ENCODE assay signal across 1 cellular context in the genomic region with DNA sequence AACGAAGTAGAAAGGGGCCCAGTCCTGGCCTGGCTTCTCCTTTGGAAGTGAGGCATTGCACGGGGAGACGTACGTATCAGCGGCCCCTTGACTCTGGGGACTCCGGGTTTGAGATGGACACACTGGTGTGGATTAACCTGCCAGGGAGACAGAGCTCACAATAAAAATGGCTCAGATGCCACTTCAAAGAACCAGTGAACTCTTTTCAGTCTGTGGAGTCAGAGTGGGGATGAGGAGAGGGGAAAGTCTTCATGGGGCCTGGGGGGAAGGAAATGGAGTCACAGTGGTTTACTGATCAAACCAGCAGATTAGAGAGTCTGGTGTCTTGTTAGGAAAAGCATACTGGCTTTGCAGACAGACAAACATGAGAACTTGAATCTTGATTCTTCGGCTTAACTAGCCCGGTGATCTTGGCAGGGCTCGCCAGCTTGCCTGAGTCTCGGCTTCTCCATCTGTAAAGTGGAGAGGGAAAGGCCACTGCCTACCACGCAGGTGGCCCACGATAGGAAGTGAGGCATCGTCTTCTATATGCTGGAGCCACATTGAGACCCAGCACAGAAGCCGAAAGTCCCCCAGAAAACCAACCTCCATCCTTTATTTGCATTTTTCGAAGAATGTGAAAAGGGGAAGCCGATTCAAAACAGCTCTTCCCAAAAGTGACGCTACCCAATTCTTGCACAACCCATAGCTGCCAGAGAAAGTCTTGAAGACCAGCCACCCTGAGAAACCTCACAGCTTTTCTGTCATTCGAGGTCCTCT.
TF ChIP-seq lines count a peak whose summit lies in the region.

A gene with protein sequence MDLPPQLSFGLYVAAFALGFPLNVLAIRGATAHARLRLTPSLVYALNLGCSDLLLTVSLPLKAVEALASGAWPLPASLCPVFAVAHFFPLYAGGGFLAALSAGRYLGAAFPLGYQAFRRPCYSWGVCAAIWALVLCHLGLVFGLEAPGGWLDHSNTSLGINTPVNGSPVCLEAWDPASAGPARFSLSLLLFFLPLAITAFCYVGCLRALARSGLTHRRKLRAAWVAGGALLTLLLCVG (N-terminal part only) (plus strand): TSS at position 732 of the 759 bp plus-strand sequence. CDS start 3,650 bp downstream, outside the sequence.

TF ChIP-seq in GM12878, 131 proteins besides CTCF, POLR2A, EP300 and RAD21 (continued from another document):
- TF ChIP-seq, protein P1, sequence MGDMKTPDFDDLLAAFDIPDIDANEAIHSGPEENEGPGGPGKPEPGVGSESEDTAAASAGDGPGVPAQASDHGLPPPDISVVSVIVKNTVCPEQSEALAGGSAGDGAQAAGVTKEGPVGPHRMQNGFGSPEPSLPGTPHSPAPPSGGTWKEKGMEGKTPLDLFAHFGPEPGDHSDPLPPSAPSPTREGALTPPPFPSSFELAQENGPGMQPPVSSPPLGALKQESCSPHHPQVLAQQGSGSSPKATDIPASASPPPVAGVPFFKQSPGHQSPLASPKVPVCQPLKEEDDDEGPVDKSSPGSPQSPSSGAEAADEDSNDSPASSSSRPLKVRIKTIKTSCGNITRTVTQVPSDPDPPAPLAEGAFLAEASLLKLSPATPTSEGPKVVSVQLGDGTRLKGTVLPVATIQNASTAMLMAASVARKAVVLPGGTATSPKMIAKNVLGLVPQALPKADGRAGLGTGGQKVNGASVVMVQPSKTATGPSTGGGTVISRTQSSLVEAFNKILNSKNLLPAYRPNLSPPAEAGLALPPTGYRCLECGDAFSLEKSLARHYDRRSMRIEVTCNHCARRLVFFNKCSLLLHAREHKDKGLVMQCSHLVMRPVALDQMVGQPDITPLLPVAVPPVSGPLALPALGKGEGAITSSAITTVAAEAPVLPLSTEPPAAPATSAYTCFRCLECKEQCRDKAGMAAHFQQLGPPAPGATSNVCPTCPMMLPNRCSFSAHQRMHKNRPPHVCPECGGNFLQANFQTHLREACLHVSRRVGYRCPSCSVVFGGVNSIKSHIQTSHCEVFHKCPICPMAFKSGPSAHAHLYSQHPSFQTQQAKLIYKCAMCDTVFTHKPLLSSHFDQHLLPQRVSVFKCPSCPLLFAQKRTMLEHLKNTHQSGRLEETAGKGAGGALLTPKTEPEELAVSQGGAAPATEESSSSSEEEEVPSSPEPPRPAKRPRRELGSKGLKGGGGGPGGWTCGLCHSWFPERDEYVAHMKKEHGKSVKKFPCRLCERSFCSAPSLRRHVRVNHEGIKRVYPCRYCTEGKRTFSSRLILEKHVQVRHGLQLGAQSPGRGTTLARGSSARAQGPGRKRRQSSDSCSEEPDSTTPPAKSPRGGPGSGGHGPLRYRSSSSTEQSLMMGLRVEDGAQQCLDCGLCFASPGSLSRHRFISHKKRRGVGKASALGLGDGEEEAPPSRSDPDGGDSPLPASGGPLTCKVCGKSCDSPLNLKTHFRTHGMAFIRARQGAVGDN (IDR thresholded peaks at IDR 0.05) = peak; percentile 98
- peak; percentile 77 for TF ChIP-seq EED (IDR thresholded peaks at IDR 0.05; ENCODE audit: low read depth)
- TF ChIP-seq SUPT20H (IDR thresholded peaks at IDR 0.05; ENCODE audit: borderline replicate concordance, control insufficient read depth, low read depth, low read length) = no peak
- TF ChIP-seq, protein P2, sequence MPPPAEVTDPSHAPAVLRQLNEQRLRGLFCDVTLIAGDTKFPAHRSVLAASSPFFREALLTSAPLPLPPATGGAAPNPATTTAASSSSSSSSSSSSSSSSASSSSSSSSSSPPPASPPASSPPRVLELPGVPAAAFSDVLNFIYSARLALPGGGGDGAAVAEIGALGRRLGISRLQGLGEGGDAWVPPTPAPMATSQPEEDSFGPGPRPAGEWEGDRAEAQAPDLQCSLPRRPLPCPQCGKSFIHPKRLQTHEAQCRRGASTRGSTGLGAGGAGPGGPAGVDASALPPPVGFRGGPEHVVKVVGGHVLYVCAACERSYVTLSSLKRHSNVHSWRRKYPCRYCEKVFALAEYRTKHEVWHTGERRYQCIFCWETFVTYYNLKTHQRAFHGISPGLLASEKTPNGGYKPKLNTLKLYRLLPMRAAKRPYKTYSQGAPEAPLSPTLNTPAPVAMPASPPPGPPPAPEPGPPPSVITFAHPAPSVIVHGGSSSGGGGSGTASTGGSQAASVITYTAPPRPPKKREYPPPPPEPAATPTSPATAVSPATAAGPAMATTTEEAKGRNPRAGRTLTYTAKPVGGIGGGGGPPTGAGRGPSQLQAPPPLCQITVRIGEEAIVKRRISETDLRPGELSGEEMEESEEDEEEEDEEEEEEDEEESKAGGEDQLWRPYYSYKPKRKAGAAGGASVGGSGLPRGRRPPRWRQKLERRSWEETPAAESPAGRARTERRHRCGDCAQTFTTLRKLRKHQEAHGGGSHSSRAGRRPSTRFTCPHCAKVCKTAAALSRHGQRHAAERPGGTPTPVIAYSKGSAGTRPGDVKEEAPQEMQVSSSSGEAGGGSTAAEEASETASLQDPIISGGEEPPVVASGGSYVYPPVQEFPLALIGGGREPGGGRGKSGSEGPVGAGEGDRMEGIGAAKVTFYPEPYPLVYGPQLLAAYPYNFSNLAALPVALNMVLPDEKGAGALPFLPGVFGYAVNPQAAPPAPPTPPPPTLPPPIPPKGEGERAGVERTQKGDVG (CRISPR knock-in tag; IDR thresholded peaks at IDR 0.05) = peak; percentile 96
- peak; percentile 69 for TF ChIP-seq RUNX3 (IDR thresholded peaks at IDR 0.05; ENCODE audit: low read length)
- no peak for TF ChIP-seq NR2C2 (IDR thresholded peaks at IDR 0.05; ENCODE audit: borderline replicate concordance, control insufficient read depth, insufficient read length, low read depth)
- TF ChIP-seq BHLHE40 (IDR thresholded peaks at IDR 0.05; ENCODE audit: borderline replicate concordance in 1 of 2, low read depth in 2 of 2, low read length in 1 of 2) = 0 out of 4 replicates have a peak, but pooled peaks of 1 of the 2 experiments have one; percentile 8
- peak; percentile 69; the same call in 1 of the 2 replicates for TF ChIP-seq BCL11A (IDR thresholded peaks at IDR 0.05; ENCODE audit: low read depth, low read length)
- peak; percentile 90 to 93 for TF ChIP-seq IKZF2 (IDR thresholded peaks at IDR 0.05)
- no peak for TF ChIP-seq MXI1 (IDR thresholded peaks at IDR 0.05; ENCODE audit: low read depth, low read length)
- TF ChIP-seq, protein P3, sequence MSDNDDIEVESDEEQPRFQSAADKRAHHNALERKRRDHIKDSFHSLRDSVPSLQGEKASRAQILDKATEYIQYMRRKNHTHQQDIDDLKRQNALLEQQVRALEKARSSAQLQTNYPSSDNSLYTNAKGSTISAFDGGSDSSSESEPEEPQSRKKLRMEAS (IDR thresholded peaks at IDR 0.05; ENCODE audit: low read depth, low read length) = peak; percentile 67; the same call in 1 of the 2 replicates
- TF ChIP-seq CHD4 (IDR thresholded peaks at IDR 0.05) = no peak
- no peak for TF ChIP-seq KAT2A (conservative IDR thresholded peaks at IDR 0.05; ENCODE audit: control insufficient read depth, low read depth, low read length)
- TF ChIP-seq USF1 (IDR thresholded peaks at IDR 0.05; ENCODE audit: borderline replicate concordance, extremely low read length, insufficient read depth, low read depth, low read length) = no peak
- no peak for TF ChIP-seq SRF (IDR thresholded peaks at IDR 0.05; ENCODE audit: low read depth in 2 of 2, low read length in 2 of 2)
- TF ChIP-seq SMAD1 (IDR thresholded peaks at IDR 0.05; ENCODE audit: low read depth, partially characterized antibody) = no peak
- peak; percentile 71 for TF ChIP-seq IRF4 (IDR thresholded peaks at IDR 0.05; ENCODE audit: low read depth, low read length)
- no peak for TF ChIP-seq HDAC6 (IDR thresholded peaks at IDR 0.05; ENCODE audit: unreplicated experiment)
- no peak for TF ChIP-seq ZSCAN29 (IDR thresholded peaks at IDR 0.05)
- peak; percentile 25; the same call in 1 of the 2 replicates for TF ChIP-seq CHD2 (IDR thresholded peaks at IDR 0.05; ENCODE audit: borderline replicate concordance, low read depth, low read length)
- TF ChIP-seq STAT1 (conservative IDR thresholded peaks at IDR 0.05) = no peak
- peak; percentile 80 for TF ChIP-seq NFIC (IDR thresholded peaks at IDR 0.05; ENCODE audit: low read depth, low read length)
- TF ChIP-seq NFXL1 (IDR thresholded peaks at IDR 0.05; ENCODE audit: borderline replicate concordance) = no peak
